In genomic region chr6:133369755-133370154, GRCh38 we compare ENCODE assay signal across 20 cellular contexts.
DNase-seq lines count a peak whose midpoint lies in the region; ATAC-seq, FAIRE-seq and TF ChIP-seq lines count a peak whose summit lies in the region.
"Had no signal": no experiment of that assay in that cellular context is flagged by ENCODE, and none has a peak within 500 bp of the region (broad histone marks: within the 10 kb centered on the region; RNA-seq: fewer than 3 reads in every experiment).

No MANE protein-coding gene starts in this region.

- WGBS in A549 (ENCODE audit: missing lambda C conversion rate), result 75% methylated on average over 5 of the region's 5 CpGs
- no CpG with 5 or more reads among the region's 5 CpGs for WGBS in neuronal stem cell (ENCODE audit: extremely low coverage in 2 of 2, insufficient read length in 2 of 2, insufficient replicate concordance in 1 of 2), 2 donors
- 32% methylated on average over 5 of the region's 5 CpGs for WGBS in GM23248 (ENCODE audit: low coverage in 1 of 2, low lambda C conversion rate in 2 of 2, missing lambda C conversion rate in 2 of 2), 2 experiments

- H3K36me3 Mint-ChIP-seq in GM23338 (ENCODE audit: low read depth), result no peaks in the 10 kb centered on the region

- no peak overlapping the region for H2BK120ac ChIP-seq in neuronal stem cell (ENCODE audit: low read depth, low read length)

- no peak for TF ChIP-seq EP300 in A549 (IDR thresholded peaks at IDR 0.05)

- no peak overlapping the region for H2BK15ac ChIP-seq in neuronal stem cell (ENCODE audit: low read length)

- FAIRE-seq in A549 (lab: Jason Lieb, UNC), result no peak
- FAIRE-seq: D721Med, GM12892, GM18507, K562 had no signal

- no peak overlapping the region for H3K27ac ChIP-seq in A549
- H3K27ac ChIP-seq in GM23338 (ENCODE audit: low read depth), result no peak overlapping the region
- H3K27ac ChIP-seq in neuronal stem cell (replicated peaks; ENCODE audit: low read length), result no peak overlapping the region
- no peak overlapping the region for H3K27ac ChIP-seq in GM23248
- H3K27ac ChIP-seq: C4-2B had no signal

- H4K91ac ChIP-seq in neuronal stem cell (ENCODE audit: low read depth, low read length, poor library complexity), result no peak overlapping the region

- H2BK5ac ChIP-seq in neuronal stem cell (ENCODE audit: low read length), result no peak overlapping the region

- H3K9ac ChIP-seq in neuronal stem cell (ENCODE audit: low read depth, low read length, poor library complexity) (no peak overlapping the region), GM23248 (no peak overlapping the region)

- no peak overlapping the region for H3K4me3 Mint-ChIP-seq in GM23338

- peak overlapping the region; percentile 7; the same call in 1 of the 3 replicates for H3K4me2 ChIP-seq in A549
- H3K4me2 ChIP-seq in GM23338, result no peak overlapping the region
- no peak overlapping the region for H3K4me2 ChIP-seq in neuronal stem cell (ENCODE audit: insufficient read depth, low read length, poor library complexity, severe bottlenecking)
- H3K4me2 ChIP-seq in GM23248 (ENCODE audit: unreplicated experiment), result no peak overlapping the region

- H3K4me1 ChIP-seq in A549 (peaks cover 25% of the 10 kb centered on the region; the same call in 2 of the 3 replicates), GM23338 (ENCODE audit: insufficient read depth) (peaks cover 10% of the 10 kb centered on the region), neuronal stem cell (ENCODE audit: control insufficient read depth in 2 of 2, insufficient read depth in 1 of 2, low read depth in 1 of 2, low read length in 2 of 2) (peaks cover 4 to 6% of the 10 kb centered on the region in 2 donors), GM23248 (ENCODE audit: insufficient read depth) (no peaks in the 10 kb centered on the region)

- no peaks in the 10 kb centered on the region for H3K9me3 Mint-ChIP-seq in GM23338

- no peak overlapping the region for H4K8ac ChIP-seq in neuronal stem cell (ENCODE audit: low read depth, low read length)

- no peak overlapping the region for H3K23ac ChIP-seq in neuronal stem cell (ENCODE audit: low read depth, low read length, poor library complexity)

- no peak overlapping the region for H3K14ac ChIP-seq in neuronal stem cell (ENCODE audit: low read length)

- H2AK5ac ChIP-seq in neuronal stem cell (ENCODE audit: low read depth, low read length), result no peak overlapping the region

- no peak overlapping the region for H3K4ac ChIP-seq in neuronal stem cell (ENCODE audit: low read length)

- no peak overlapping the region for H3K18ac ChIP-seq in neuronal stem cell (ENCODE audit: low read length)

- POLR2A ChIA-PET in A549 (lab: Yijun Ruan, JAX), result no interaction called here

- no peak overlapping the region for H3K27ac Mint-ChIP-seq in GM23338

- in situ Hi-C loops in GM23248 (cut with MboI), result no loop called here

- H3K27me3 Mint-ChIP-seq in GM23338 (ENCODE audit: insufficient read depth, low read depth, poor library complexity), result peaks cover 4% of the 10 kb centered on the region

- no peaks in the 10 kb centered on the region for H3K79me1 ChIP-seq in neuronal stem cell (ENCODE audit: low read depth, low read length)

- TF ChIP-seq RAD21 in A549 (conservative IDR thresholded peaks at IDR 0.05 in 1 of 2, IDR thresholded peaks at IDR 0.05 in 1 of 2), result no peak

- H3F3A ChIP-seq in GM23338 (replicated peaks; ENCODE audit: low read depth) (no peaks in the 10 kb centered on the region), GM23248 (ENCODE audit: insufficient read depth) (no peaks in the 10 kb centered on the region)

- no peak overlapping the region for H2BK12ac ChIP-seq in neuronal stem cell (ENCODE audit: low read length)

- H3K79me2 ChIP-seq in GM23338 (replicated peaks; ENCODE audit: insufficient read depth) (no peaks in the 10 kb centered on the region), GM23248 (ENCODE audit: insufficient read depth) (no peaks in the 10 kb centered on the region)

- H3K9me2 ChIP-seq in GM23338 (ENCODE audit: insufficient read depth) (no peaks in the 10 kb centered on the region), GM23248 (ENCODE audit: insufficient read depth) (no peaks in the 10 kb centered on the region)

- no peak for DNase-seq in A549 (ENCODE audit: low read depth in 1 of 2, low spot score in 1 of 2)
- no peak for DNase-seq in GM23338 (ENCODE audit: low spot score)
- peak; percentile 46 for DNase-seq in NCI-H748 (lab: John Stamatoyannopoulos, UW; ENCODE audit: unreplicated experiment)
- DNase-seq in neuronal stem cell (ENCODE audit: low spot score), result no peak
- DNase-seq in NCI-H1694 (lab: John Stamatoyannopoulos, UW), result no peak
- no peak for DNase-seq in GM23248
- DNase-seq: ACHN, H7, NCI-H1105 treated with DMSO at 0.1 percent for 48 hours, NCI-H1930, NCI-H510A, SW 1271, T-helper 2 cell had no signal

- H4K20me1 ChIP-seq in GM23338 (replicated peaks; ENCODE audit: insufficient read depth), result no peaks in the 10 kb centered on the region
- no peaks in the 10 kb centered on the region for H4K20me1 ChIP-seq in GM23248 (ENCODE audit: insufficient read depth)

- peaks cover 11% of the 10 kb centered on the region; the same call in 2 of the 3 replicates for H3K4me1 Mint-ChIP-seq in GM23338

- H3K9me3 ChIP-seq in A549 (no peaks in the 10 kb centered on the region), neuronal stem cell (replicated peaks in 1 of 2; ENCODE audit: control insufficient read depth in 2 of 2, insufficient read depth in 1 of 2, low read depth in 1 of 2, low read length in 2 of 2) (no peaks in the 10 kb centered on the region), GM23248 (ENCODE audit: low read depth) (no peaks in the 10 kb centered on the region)

- ATAC-seq in A549 (no peak), GM23338 (peak; percentile 50; the same call in 2 of the 3 replicates), GM21390 (IDR thresholded peaks at IDR 0.05; ENCODE audit: unreplicated experiment) (no peak)
- ATAC-seq: K562, Panc1 had no signal

- H3K4me3 ChIP-seq in A549 (no peak overlapping the region), GM23338 (no peak overlapping the region), neuronal stem cell (ENCODE audit: low read length in 2 of 2) (no peak overlapping the region), GM23248 (no peak overlapping the region)
- H3K4me3 ChIP-seq: K562 had no signal

- no peak for TF ChIP-seq POLR2A in A549 (IDR thresholded peaks at IDR 0.05; ENCODE audit: low read length)

- CTCF ChIA-PET in A549 (lab: Yijun Ruan, JAX), result no interaction called here

- no peak overlapping the region for H2AFZ ChIP-seq in GM23338
- H2AFZ ChIP-seq in neuronal stem cell (ENCODE audit: low read length), result peak overlapping the region; percentile 17
- no peak overlapping the region for H2AFZ ChIP-seq in GM23248

- no peaks in the 10 kb centered on the region for H3K27me3 ChIP-seq in GM23338 (ENCODE audit: insufficient read depth)
- H3K27me3 ChIP-seq in neuronal stem cell (ENCODE audit: control insufficient read depth in 3 of 3, insufficient read depth in 3 of 3, low read depth in 1 of 3, low read length in 3 of 3), result no peaks in the 10 kb centered on the region
- H3K27me3 ChIP-seq in GM23248 (replicated peaks; ENCODE audit: insufficient read depth), result no peaks in the 10 kb centered on the region

- H3K36me3 ChIP-seq in GM23338 (ENCODE audit: insufficient read depth), result no peaks in the 10 kb centered on the region
- H3K36me3 ChIP-seq in neuronal stem cell (replicated peaks in 1 of 2; ENCODE audit: control insufficient read depth in 2 of 2, insufficient read depth in 2 of 2, low read length in 2 of 2), result no peaks in the 10 kb centered on the region
- H3K36me3 ChIP-seq in GM23248 (ENCODE audit: low read depth), result no peaks in the 10 kb centered on the region

- no peak for TF ChIP-seq CTCF in A549 (IDR thresholded peaks at IDR 0.05)
- no peak for TF ChIP-seq CTCF in GM23338 (conservative IDR thresholded peaks at IDR 0.05; ENCODE audit: low read depth in 2 of 2)

TF ChIP-seq in A549, 52 proteins besides CTCF, POLR2A, EP300 and RAD21 (continues in another document):
- TF ChIP-seq KDM1A (IDR thresholded peaks at IDR 0.05; ENCODE audit: low read depth) (no peak), ELK1 (IDR thresholded peaks at IDR 0.05; ENCODE audit: low read depth, low read length) (no peak), ATOH8 (CRISPR knock-in tag; IDR thresholded peaks at IDR 0.05; ENCODE audit: low read depth) (no peak), JUNB (IDR thresholded peaks at IDR 0.05) (no peak)

TF ChIP-seq in GM23338, 12 proteins besides CTCF, POLR2A, EP300 and RAD21 (continues in another document):
- TF ChIP-seq ZNF331 (CRISPR knock-in tag; IDR thresholded peaks at IDR 0.05; ENCODE audit: low read depth) (no peak), ZNF114 (CRISPR knock-in tag; IDR thresholded peaks at IDR 0.05) (no peak), POLR2AphosphoS5 (IDR thresholded peaks at IDR 0.05; ENCODE audit: low read depth) (no peak), ETS1 (IDR thresholded peaks at IDR 0.05) (no peak), JUNB (IDR thresholded peaks at IDR 0.05; ENCODE audit: unreplicated experiment) (no peak)
